ENCODE assay signal across 14 cellular contexts in genomic region chr4:120918788-120919187, GRCh38. TPM values are rescaled to one million over a fixed set of nuclear protein-coding genes. Genes with fewer than 3 reads are reported as not detected.
DNase-seq lines count a peak whose midpoint lies in the region; ATAC-seq, FAIRE-seq and TF ChIP-seq lines count a peak whose summit lies in the region.
"Had no signal": no experiment of that assay in that cellular context is flagged by ENCODE, and none has a peak within 500 bp of the region (broad histone marks: within the 10 kb centered on the region; RNA-seq: fewer than 3 reads in every experiment).

No MANE protein-coding gene starts in this region.

- 14 to 23% methylated on average over 2 of the region's 2 CpGs for whole genome bisulfite sequencing in GM23248 (ENCODE audit: low coverage in 1 of 2, low lambda C conversion rate in 2 of 2, missing lambda C conversion rate in 2 of 2), 2 experiments

- intact Hi-C loops in left ventricle myocardium inferior (cut with micrococcal nuclease): no loop called here
- intact Hi-C loops in posterior vena cava (cut with DNase I): no loop called here
- intact Hi-C loops in natural killer cell (cut with micrococcal nuclease): no loop called here

- peaks cover 70% of the 10 kb centered on the region for H3K4me1 Mint-ChIP-seq in WTC11
- peaks cover 7 to 8% of the 10 kb centered on the region in 2 donors for H3K4me1 Mint-ChIP-seq in natural killer cell

- H3K4me1 ChIP-seq in GM23248 (ENCODE audit: insufficient read depth): peaks cover 24% of the 10 kb centered on the region
- peaks cover 50% of the 10 kb centered on the region for H3K4me1 ChIP-seq in left ventricle myocardium inferior

- H3K4me2 ChIP-seq in GM23248 (ENCODE audit: unreplicated experiment): peak overlapping the region; percentile 39

- 0 out of 2 replicates have a peak, but pooled peaks cover under 1% of the 10 kb centered on the region for H3K36me3 Mint-ChIP-seq in WTC11
- H3K36me3 Mint-ChIP-seq in natural killer cell: peaks cover 7% of the 10 kb centered on the region
- H3K36me3 Mint-ChIP-seq: mesothelial cell of epicardium had no signal

- no peak overlapping the region; the same call in 1 of the 2 replicates for H3K4me3 ChIP-seq in GM23248
- no peak overlapping the region for H3K4me3 ChIP-seq in left ventricle myocardium inferior

- H3K27ac Mint-ChIP-seq in WTC11 (peak overlapping the region; percentile 50), natural killer cell (no peak overlapping the region)
- H3K27ac Mint-ChIP-seq: activated T-helper 2 cell treated with anti-CD3 and anti-CD28 coated beads, Interferon-gamma antibody, Interleukin-2, Interleukin-4, amounts not matched to agents 10 μg/mL and 5 μg/mL and 100 μg/mL, durations not matched to agents 14 hours and 24 hours and 36 hours; mesothelial cell of epicardium had no signal

- H3K27me3 ChIP-seq in GM23248 (replicated peaks; ENCODE audit: insufficient read depth) (no peaks in the 10 kb centered on the region), left ventricle myocardium inferior (ENCODE audit: low read depth) (no peaks in the 10 kb centered on the region)

- no peaks in the 10 kb centered on the region for H4K20me1 ChIP-seq in GM23248 (ENCODE audit: insufficient read depth)

- H3F3A ChIP-seq in GM23248 (ENCODE audit: insufficient read depth): peaks cover 14% of the 10 kb centered on the region

- H3K27me3 Mint-ChIP-seq in WTC11 (ENCODE audit: low read depth) (no peaks in the 10 kb centered on the region), natural killer cell (ENCODE audit: low read depth in 2 of 2) (peaks cover 26 to 34% of the 10 kb centered on the region in 2 donors)

- TF ChIP-seq CTCF in WTC11 (IDR thresholded peaks at IDR 0.05): no peak
- no peak for TF ChIP-seq CTCF in left ventricle myocardium inferior (IDR thresholded peaks at IDR 0.05; ENCODE audit: borderline replicate concordance)
- no peak for TF ChIP-seq CTCF in natural killer cell (IDR thresholded peaks at IDR 0.05)

- FAIRE-seq in frontal cortex (lab: Jason Lieb, UNC): no peak

- no peaks in the 10 kb centered on the region for H3K9me2 ChIP-seq in GM23248 (ENCODE audit: insufficient read depth)

- no peak overlapping the region for H3K4me3 Mint-ChIP-seq in WTC11
- no peak overlapping the region for H3K4me3 Mint-ChIP-seq in natural killer cell
- H3K4me3 Mint-ChIP-seq: mesothelial cell of epicardium had no signal

- H3K79me2 ChIP-seq in GM23248 (ENCODE audit: insufficient read depth): peaks cover 69% of the 10 kb centered on the region

- 0 out of 2 replicates have a peak overlapping the region, but pooled peaks have one; percentile 25 for H2AFZ ChIP-seq in GM23248

- CTCF ChIA-PET in WTC11 (lab: Charles Lee): interaction anchor here (0.7 to 1.8 kb wide), 7 partner anchors 10 to 152 kb away, joined by 3 to 6 read pairs (median 3); no protein-coding TSS in a partner anchor

- ATAC-seq in WTC11 (no peak; the same call in 1 of the 2 replicates), natural killer cell (no peak), GM19452 (IDR thresholded peaks at IDR 0.05; ENCODE audit: unreplicated experiment) (no peak), GM19395 (IDR thresholded peaks at IDR 0.05; ENCODE audit: unreplicated experiment) (no peak)
- ATAC-seq: HCT116 had no signal

- DNase-seq in GM23248 (peak; percentile 65), WTC11 (ENCODE audit: low spot score) (no peak), left ventricle myocardium inferior (peak; percentile 40), posterior vena cava (ENCODE audit: low spot score) (peak; percentile 77), natural killer cell (no peak), frontal cortex (ENCODE audit: low spot score in 2 of 2) (no peak)
- DNase-seq: activated CD4-positive, alpha-beta T cell treated with anti-CD3 and anti-CD28 coated beads, Interleukin-2, amount 50 U/mL, for 4 hours; cerebellar nuclear complex; T-helper 2 cell had no signal

- no peak overlapping the region for H3K27ac ChIP-seq in GM23248
- H3K27ac ChIP-seq in left ventricle myocardium inferior (replicated peaks): peak overlapping the region; percentile 52

- in situ Hi-C loops in GM23248 (cut with MboI): no loop called here

- H3K9ac ChIP-seq in GM23248: peak overlapping the region; percentile 13; the same call in 1 of the 2 replicates

- POLR2A ChIA-PET in WTC11 (lab: Charles Lee): no interaction called here

- no peaks in the 10 kb centered on the region for H3K36me3 ChIP-seq in GM23248 (ENCODE audit: low read depth)
- no peaks in the 10 kb centered on the region for H3K36me3 ChIP-seq in left ventricle myocardium inferior

- no peaks in the 10 kb centered on the region for H3K9me3 ChIP-seq in GM23248 (ENCODE audit: low read depth)
- no peaks in the 10 kb centered on the region for H3K9me3 ChIP-seq in left ventricle myocardium inferior (replicated peaks)

- H3K9me3 Mint-ChIP-seq in WTC11 (no peaks in the 10 kb centered on the region), natural killer cell (no peaks in the 10 kb centered on the region)
- H3K9me3 Mint-ChIP-seq: activated T-helper 2 cell treated with anti-CD3 and anti-CD28 coated beads, Interferon-gamma antibody, Interleukin-2, Interleukin-4, amounts not matched to agents 10 μg/mL and 5 μg/mL and 100 μg/mL, durations not matched to agents 14 hours and 24 hours and 36 hours; mesothelial cell of epicardium had no signal

TF ChIP-seq in WTC11, 78 proteins besides CTCF, POLR2A, EP300 and RAD21:
- TF ChIP-seq, protein P1, sequence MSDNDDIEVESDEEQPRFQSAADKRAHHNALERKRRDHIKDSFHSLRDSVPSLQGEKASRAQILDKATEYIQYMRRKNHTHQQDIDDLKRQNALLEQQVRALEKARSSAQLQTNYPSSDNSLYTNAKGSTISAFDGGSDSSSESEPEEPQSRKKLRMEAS (CRISPR knock-in tag; IDR thresholded peaks at IDR 0.05): no peak
- TF ChIP-seq ATF1 (CRISPR knock-in tag; IDR thresholded peaks at IDR 0.05) (no peak), ESRRA (CRISPR knock-in tag; IDR thresholded peaks at IDR 0.05; ENCODE audit: borderline replicate concordance) (no peak), ZNF671 (CRISPR knock-in tag; IDR thresholded peaks at IDR 0.05) (no peak), NFE2L1 (CRISPR knock-in tag; IDR thresholded peaks at IDR 0.05) (no peak), GRHL2 (CRISPR knock-in tag; IDR thresholded peaks at IDR 0.05; ENCODE audit: insufficient replicate concordance, severe bottlenecking) (no peak), NR2C2 (CRISPR knock-in tag; IDR thresholded peaks at IDR 0.05) (no peak), ZNF425 (CRISPR knock-in tag; conservative IDR thresholded peaks at IDR 0.05) (no peak), SMAD4 (CRISPR knock-in tag; IDR thresholded peaks at IDR 0.05) (no peak)
- TF ChIP-seq, protein P2, sequence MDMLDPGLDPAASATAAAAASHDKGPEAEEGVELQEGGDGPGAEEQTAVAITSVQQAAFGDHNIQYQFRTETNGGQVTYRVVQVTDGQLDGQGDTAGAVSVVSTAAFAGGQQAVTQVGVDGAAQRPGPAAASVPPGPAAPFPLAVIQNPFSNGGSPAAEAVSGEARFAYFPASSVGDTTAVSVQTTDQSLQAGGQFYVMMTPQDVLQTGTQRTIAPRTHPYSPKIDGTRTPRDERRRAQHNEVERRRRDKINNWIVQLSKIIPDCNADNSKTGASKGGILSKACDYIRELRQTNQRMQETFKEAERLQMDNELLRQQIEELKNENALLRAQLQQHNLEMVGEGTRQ (CRISPR knock-in tag; IDR thresholded peaks at IDR 0.05): no peak
- TF ChIP-seq, protein P3, sequence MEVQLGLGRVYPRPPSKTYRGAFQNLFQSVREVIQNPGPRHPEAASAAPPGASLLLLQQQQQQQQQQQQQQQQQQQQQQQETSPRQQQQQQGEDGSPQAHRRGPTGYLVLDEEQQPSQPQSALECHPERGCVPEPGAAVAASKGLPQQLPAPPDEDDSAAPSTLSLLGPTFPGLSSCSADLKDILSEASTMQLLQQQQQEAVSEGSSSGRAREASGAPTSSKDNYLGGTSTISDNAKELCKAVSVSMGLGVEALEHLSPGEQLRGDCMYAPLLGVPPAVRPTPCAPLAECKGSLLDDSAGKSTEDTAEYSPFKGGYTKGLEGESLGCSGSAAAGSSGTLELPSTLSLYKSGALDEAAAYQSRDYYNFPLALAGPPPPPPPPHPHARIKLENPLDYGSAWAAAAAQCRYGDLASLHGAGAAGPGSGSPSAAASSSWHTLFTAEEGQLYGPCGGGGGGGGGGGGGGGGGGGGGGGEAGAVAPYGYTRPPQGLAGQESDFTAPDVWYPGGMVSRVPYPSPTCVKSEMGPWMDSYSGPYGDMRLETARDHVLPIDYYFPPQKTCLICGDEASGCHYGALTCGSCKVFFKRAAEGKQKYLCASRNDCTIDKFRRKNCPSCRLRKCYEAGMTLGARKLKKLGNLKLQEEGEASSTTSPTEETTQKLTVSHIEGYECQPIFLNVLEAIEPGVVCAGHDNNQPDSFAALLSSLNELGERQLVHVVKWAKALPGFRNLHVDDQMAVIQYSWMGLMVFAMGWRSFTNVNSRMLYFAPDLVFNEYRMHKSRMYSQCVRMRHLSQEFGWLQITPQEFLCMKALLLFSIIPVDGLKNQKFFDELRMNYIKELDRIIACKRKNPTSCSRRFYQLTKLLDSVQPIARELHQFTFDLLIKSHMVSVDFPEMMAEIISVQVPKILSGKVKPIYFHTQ (CRISPR knock-in tag; IDR thresholded peaks at IDR 0.05): no peak

RNA-seq across cellular contexts. Expression of gene PRDM5, which starts 3.7 kb away (rescaled TPM):
- 12.6 and 18.7 TPM in 2 replicates for total RNA-seq in GM23248 (2014; rRNA removed; shearing (Covaris generic))
- polyA plus RNA-seq in GM23248 (2016; fragmentation: Nextera tagmentation; extraction: Ambion mirVana): 7.7 and 8.7 TPM in 2 replicates
- 31.3 to 47.0 TPM (median 32.5 TPM) in 3 replicates for total RNA-seq in WTC11 (2021)
- total RNA-seq in left ventricle myocardium inferior: 12.2 TPM
- total RNA-seq in posterior vena cava: 10 to 100 TPM; 16.3 to 19.4 TPM
- total RNA-seq in natural killer cell: not detected
- total RNA-seq in frontal cortex: 14.7 TPM
- total RNA-seq: activated T-helper 2 cell treated with anti-CD3 and anti-CD28 coated beads, Interferon-gamma antibody, Interleukin-2, Interleukin-4, amounts not matched to agents 10 μg/mL and 5 μg/mL and 100 μg/mL, durations not matched to agents 14 hours and 24 hours and 36 hours had no signal

Comparison
In these comparisons a context has a peak if more than half of its experiments do, and no peak if none do; other contexts are left out.
1. DNase-seq: peak in GM23248 (single experiment), left ventricle myocardium inferior (single experiment) and posterior vena cava (single experiment); none in WTC11 (single experiment), natural killer cell (single experiment) and frontal cortex (0 of 2).
2. RNA of gene PRDM5, which starts 3.7 kb away (total RNA-seq): 31.3 to 47.0 TPM in WTC11, 16.3 to 19.4 TPM in posterior vena cava, 14.7 TPM in frontal cortex (single experiment), 12.6 to 18.7 TPM in GM23248 and 12.2 TPM in left ventricle myocardium inferior (single experiment); not detected in natural killer cell; every median in the first group is over 10 times any median in the second.